In the genomic region with DNA sequence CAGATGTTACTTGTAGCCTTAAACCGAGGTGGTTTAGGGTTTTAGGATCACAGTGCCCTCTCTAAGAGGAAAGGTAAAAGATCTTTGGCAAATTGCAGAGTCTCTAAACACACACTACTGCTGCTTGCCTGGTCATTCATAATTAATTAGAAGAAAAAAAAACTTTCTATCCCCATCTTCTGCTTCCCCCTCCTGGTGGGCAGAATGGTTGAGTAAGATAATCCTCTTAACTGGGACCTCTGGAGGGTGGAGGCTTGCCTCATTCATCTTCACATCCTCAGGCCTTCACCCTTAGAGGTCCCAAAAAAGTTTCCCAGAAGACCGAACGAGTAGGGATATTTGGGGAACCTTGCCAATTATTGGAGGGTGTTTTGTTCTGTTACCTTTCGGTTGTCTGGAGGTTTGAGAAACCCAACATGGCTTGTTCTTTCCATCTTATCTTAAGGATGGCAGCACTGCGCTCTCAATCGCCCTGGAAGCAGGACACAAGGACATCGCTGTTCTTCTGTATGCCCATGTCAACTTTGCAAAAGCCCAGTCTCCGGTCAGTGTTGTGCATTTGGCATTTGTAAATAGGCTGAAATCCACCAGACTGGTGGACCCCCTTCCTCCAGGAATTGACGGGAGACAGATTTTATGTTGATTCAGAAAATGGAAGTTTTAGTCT, we compare ENCODE assay signal across 20 cellular contexts.
DNase-seq lines count a peak whose midpoint lies in the region; ATAC-seq and TF ChIP-seq lines count a peak whose summit lies in the region.
"Had no signal": no experiment of that assay in that cellular context is flagged by ENCODE, and none has a peak within 500 bp of the region (broad histone marks: within the 10 kb centered on the region; RNA-seq: fewer than 3 reads in every experiment).

No MANE protein-coding gene starts in this region.

- H3K4me1 ChIP-seq in SJCRH30 (peaks cover 17% of the 10 kb centered on the region), muscle layer of duodenum (ENCODE audit: control insufficient read depth in 1 of 2, insufficient read depth in 2 of 2, low read length in 2 of 2) (peaks cover 5 to 20% of the 10 kb centered on the region in 2 donors)

- no peak overlapping the region for H3K27ac Mint-ChIP-seq in T-helper 17 cell
- H3K27ac Mint-ChIP-seq: activated naive CD4-positive, alpha-beta T cell treated with anti-CD3 and anti-CD28 coated beads for 36 hours; activated T-cell treated with anti-CD3 and anti-CD28 coated beads, Interleukin-2, amount 50 U/mL, for 72 hours; memory B cell had no signal

- H3K4me3 ChIP-seq in SJCRH30 (no peak overlapping the region), coronary artery (no peak overlapping the region), muscle layer of duodenum (ENCODE audit: low read depth in 1 of 2, low read length in 2 of 2) (no peak overlapping the region)
- H3K4me3 ChIP-seq: GM12878, suprapubic skin had no signal

- H3K4me1 Mint-ChIP-seq in T-helper 17 cell = peaks cover 19% of the 10 kb centered on the region
- H3K4me1 Mint-ChIP-seq: memory B cell had no signal

- H3K36me3 Mint-ChIP-seq in T-helper 17 cell (ENCODE audit: low read depth) = peaks cover 6% of the 10 kb centered on the region
- H3K36me3 Mint-ChIP-seq: naive B cell had no signal

- H3K36me3 ChIP-seq in SJCRH30 = peaks cover 3% of the 10 kb centered on the region; the same call in 1 of the 2 replicates
- H3K36me3 ChIP-seq in muscle layer of duodenum (ENCODE audit: control insufficient read depth in 1 of 2, insufficient read depth in 2 of 2, low read length in 2 of 2) = peaks cover 32 to 37% of the 10 kb centered on the region in 2 donors

- DNase-seq in SJCRH30 (no peak), coronary artery (ENCODE audit: low spot score) (no peak), T-helper 17 cell (no peak)
- DNase-seq: activated CD4-positive, alpha-beta T cell treated with anti-CD3 and anti-CD28 coated beads for 4 hours; activated naive CD4-positive, alpha-beta T cell treated with anti-CD3 and anti-CD28 coated beads for 36 hours; activated T-cell treated with anti-CD3 and anti-CD28 coated beads, Interleukin-2, amount 50 U/mL, for 72 hours; DMS79 treated with DMSO at 0.1 percent for 48 hours; foreskin melanocyte; MV-4-11; naive B cell; NCI-H1694 treated with DMSO at 0.1 percent for 48 hours; NCI-H748 treated with DMSO at 0.1 percent for 48 hours; SIG-M5 had no signal

- H3K27ac ChIP-seq in SJCRH30 (peak overlapping the region; percentile 62), coronary artery (peak overlapping the region; percentile 48 to 70), muscle layer of duodenum (ENCODE audit: low read length) (peak overlapping the region; percentile 50), temporal lobe (ENCODE audit: low read depth, low read length) (peak overlapping the region; percentile 53)

- ATAC-seq in GM21737 (IDR thresholded peaks at IDR 0.05; ENCODE audit: unreplicated experiment) = no peak
- no peak for ATAC-seq in GM18868 (IDR thresholded peaks at IDR 0.05; ENCODE audit: unreplicated experiment)
- no peak for ATAC-seq in T-helper 17 cell
- ATAC-seq: activated T-cell treated with anti-CD3 and anti-CD28 coated beads, Interleukin-2, amount 50 U/mL, for 72 hours; GM12878 had no signal

- no peak for TF ChIP-seq CTCF in coronary artery (IDR thresholded peaks at IDR 0.05)

- H3K27me3 ChIP-seq in SJCRH30 (no peaks in the 10 kb centered on the region), muscle layer of duodenum (ENCODE audit: low read depth, low read length) (no peaks in the 10 kb centered on the region)
- H3K27me3 ChIP-seq: suprapubic skin had no signal

- no peaks in the 10 kb centered on the region for H3K27me3 Mint-ChIP-seq in T-helper 17 cell
- H3K27me3 Mint-ChIP-seq: naive B cell had no signal

- H3K9me3 ChIP-seq in SJCRH30 (replicated peaks) (no peaks in the 10 kb centered on the region), muscle layer of duodenum (ENCODE audit: control insufficient read depth in 1 of 2, low read length in 2 of 2) (no peaks in the 10 kb centered on the region), T-helper 17 cell (ENCODE audit: control insufficient read depth, low read length, poor library complexity, severe bottlenecking) (no peaks in the 10 kb centered on the region)
- H3K9me3 ChIP-seq: suprapubic skin had no signal

- no peak overlapping the region for H3K4me3 Mint-ChIP-seq in T-helper 17 cell
- H3K4me3 Mint-ChIP-seq: activated naive CD4-positive, alpha-beta T cell treated with anti-CD3 and anti-CD28 coated beads for 36 hours; activated T-cell treated with anti-CD3 and anti-CD28 coated beads, Interleukin-2, amount 50 U/mL, for 72 hours; memory B cell; naive B cell had no signal
